Comparison of ENCODE assay signal across 2 cellular contexts in the genomic region with DNA sequence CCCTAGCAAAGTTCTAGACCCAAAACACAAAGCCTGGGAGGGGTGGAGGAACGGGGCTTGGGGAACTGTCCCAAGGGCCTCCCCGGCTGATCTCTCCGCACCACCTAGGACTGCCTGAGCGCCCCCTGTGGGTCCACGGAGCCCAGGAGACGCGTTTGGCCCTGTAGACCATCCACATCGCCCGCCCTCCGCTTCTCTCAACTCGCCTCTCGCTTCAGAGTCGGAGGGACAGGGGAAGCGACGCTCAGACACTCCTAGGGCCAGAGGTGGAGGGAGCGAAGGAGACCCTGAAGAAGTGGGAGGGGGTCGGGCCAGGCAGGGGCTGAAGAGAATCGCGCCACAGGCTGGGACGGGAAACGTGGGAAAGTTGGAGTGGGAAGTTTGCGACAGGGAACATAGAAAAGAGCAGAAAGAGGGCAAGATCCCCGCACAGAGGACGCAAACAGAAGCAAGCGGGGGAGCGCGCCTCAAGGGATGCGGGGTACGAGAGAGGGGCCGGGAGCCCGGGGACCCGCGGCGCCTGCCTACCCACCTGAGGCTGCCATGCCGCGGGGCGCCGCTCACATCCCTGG.
TF ChIP-seq lines count a peak whose summit lies in the region.

No MANE protein-coding gene starts in this region.

TF ChIP-seq in GM23338, 12 proteins besides CTCF, POLR2A, EP300 and RAD21 (continued from another document):
- TF ChIP-seq, protein P1, sequence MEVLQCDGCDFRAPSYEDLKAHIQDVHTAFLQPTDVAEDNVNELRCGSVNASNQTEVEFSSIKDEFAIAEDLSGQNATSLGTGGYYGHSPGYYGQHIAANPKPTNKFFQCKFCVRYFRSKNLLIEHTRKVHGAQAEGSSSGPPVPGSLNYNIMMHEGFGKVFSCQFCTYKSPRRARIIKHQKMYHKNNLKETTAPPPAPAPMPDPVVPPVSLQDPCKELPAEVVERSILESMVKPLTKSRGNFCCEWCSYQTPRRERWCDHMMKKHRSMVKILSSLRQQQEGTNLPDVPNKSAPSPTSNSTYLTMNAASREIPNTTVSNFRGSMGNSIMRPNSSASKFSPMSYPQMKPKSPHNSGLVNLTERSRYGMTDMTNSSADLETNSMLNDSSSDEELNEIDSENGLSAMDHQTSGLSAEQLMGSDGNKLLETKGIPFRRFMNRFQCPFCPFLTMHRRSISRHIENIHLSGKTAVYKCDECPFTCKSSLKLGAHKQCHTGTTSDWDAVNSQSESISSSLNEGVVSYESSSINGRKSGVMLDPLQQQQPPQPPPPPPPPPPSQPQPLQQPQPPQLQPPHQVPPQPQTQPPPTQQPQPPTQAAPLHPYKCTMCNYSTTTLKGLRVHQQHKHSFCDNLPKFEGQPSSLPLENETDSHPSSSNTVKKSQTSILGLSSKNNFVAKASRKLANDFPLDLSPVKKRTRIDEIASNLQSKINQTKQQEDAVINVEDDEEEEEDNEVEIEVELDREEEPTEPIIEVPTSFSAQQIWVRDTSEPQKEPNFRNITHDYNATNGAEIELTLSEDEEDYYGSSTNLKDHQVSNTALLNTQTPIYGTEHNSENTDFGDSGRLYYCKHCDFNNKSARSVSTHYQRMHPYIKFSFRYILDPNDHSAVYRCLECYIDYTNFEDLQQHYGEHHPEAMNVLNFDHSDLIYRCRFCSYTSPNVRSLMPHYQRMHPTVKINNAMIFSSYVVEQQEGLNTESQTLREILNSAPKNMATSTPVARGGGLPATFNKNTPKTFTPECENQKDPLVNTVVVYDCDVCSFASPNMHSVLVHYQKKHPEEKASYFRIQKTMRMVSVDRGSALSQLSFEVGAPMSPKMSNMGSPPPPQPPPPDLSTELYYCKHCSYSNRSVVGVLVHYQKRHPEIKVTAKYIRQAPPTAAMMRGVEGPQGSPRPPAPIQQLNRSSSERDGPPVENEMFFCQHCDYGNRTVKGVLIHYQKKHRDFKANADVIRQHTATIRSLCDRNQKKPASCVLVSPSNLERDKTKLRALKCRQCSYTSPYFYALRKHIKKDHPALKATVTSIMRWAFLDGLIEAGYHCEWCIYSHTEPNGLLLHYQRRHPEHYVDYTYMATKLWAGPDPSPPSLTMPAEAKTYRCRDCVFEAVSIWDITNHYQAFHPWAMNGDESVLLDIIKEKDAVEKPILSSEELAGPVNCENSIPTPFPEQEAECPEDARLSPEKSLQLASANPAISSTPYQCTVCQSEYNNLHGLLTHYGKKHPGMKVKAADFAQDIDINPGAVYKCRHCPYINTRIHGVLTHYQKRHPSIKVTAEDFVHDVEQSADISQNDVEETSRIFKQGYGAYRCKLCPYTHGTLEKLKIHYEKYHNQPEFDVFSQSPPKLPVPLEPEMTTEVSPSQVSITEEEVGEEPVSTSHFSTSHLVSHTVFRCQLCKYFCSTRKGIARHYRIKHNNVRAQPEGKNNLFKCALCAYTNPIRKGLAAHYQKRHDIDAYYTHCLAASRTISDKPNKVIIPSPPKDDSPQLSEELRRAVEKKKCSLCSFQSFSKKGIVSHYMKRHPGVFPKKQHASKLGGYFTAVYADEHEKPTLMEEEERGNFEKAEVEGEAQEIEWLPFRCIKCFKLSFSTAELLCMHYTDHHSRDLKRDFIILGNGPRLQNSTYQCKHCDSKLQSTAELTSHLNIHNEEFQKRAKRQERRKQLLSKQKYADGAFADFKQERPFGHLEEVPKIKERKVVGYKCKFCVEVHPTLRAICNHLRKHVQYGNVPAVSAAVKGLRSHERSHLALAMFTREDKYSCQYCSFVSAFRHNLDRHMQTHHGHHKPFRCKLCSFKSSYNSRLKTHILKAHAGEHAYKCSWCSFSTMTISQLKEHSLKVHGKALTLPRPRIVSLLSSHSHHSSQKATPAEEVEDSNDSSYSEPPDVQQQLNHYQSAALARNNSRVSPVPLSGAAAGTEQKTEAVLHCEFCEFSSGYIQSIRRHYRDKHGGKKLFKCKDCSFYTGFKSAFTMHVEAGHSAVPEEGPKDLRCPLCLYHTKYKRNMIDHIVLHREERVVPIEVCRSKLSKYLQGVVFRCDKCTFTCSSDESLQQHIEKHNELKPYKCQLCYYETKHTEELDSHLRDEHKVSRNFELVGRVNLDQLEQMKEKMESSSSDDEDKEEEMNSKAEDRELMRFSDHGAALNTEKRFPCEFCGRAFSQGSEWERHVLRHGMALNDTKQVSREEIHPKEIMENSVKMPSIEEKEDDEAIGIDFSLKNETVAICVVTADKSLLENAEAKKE (CRISPR knock-in tag; IDR thresholded peaks at IDR 0.05) = no peak
- TF ChIP-seq STAT1 (IDR thresholded peaks at IDR 0.05; ENCODE audit: unreplicated experiment) (no peak), POLR2AphosphoS5 (IDR thresholded peaks at IDR 0.05; ENCODE audit: low read depth) (peak; percentile 44), EZH2phosphoT487 (IDR thresholded peaks at IDR 0.05; ENCODE audit: unreplicated experiment) (no peak), NANOG (IDR thresholded peaks at IDR 0.05; ENCODE audit: borderline replicate concordance) (no peak)
- TF ChIP-seq, protein P2, sequence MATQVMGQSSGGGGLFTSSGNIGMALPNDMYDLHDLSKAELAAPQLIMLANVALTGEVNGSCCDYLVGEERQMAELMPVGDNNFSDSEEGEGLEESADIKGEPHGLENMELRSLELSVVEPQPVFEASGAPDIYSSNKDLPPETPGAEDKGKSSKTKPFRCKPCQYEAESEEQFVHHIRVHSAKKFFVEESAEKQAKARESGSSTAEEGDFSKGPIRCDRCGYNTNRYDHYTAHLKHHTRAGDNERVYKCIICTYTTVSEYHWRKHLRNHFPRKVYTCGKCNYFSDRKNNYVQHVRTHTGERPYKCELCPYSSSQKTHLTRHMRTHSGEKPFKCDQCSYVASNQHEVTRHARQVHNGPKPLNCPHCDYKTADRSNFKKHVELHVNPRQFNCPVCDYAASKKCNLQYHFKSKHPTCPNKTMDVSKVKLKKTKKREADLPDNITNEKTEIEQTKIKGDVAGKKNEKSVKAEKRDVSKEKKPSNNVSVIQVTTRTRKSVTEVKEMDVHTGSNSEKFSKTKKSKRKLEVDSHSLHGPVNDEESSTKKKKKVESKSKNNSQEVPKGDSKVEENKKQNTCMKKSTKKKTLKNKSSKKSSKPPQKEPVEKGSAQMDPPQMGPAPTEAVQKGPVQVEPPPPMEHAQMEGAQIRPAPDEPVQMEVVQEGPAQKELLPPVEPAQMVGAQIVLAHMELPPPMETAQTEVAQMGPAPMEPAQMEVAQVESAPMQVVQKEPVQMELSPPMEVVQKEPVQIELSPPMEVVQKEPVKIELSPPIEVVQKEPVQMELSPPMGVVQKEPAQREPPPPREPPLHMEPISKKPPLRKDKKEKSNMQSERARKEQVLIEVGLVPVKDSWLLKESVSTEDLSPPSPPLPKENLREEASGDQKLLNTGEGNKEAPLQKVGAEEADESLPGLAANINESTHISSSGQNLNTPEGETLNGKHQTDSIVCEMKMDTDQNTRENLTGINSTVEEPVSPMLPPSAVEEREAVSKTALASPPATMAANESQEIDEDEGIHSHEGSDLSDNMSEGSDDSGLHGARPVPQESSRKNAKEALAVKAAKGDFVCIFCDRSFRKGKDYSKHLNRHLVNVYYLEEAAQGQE (IDR thresholded peaks at IDR 0.05; ENCODE audit: unreplicated experiment) = no peak

TF ChIP-seq in neural cell, 6 proteins besides CTCF, POLR2A, EP300 and RAD21 (continued from another document):
- TF ChIP-seq, protein P2 (IDR thresholded peaks at IDR 0.05; ENCODE audit: borderline replicate concordance) = no peak
